ENCODE assay signal across 8 cellular contexts in genomic region chr3:48694610-48695051, GRCh38. TPM values are rescaled to one million over a fixed set of nuclear protein-coding genes. Genes with fewer than 3 reads are reported as not detected.
DNase-seq lines count a peak whose midpoint lies in the region; ATAC-seq and TF ChIP-seq lines count a peak whose summit lies in the region.

No MANE protein-coding gene starts in this region.

- peaks cover 23 to 25% of the 10 kb centered on the region in 2 experiments for H3K4me1 Mint-ChIP-seq in H9

- H4K20me1 ChIP-seq in H9 (ENCODE audit: control insufficient read depth, insufficient read depth, insufficient read length): peaks cover 2% of the 10 kb centered on the region

- H3K79me1 ChIP-seq in H9 (ENCODE audit: insufficient read depth, low read depth, low read length, poor library complexity, severe bottlenecking): peaks cover 9% of the 10 kb centered on the region

- peaks cover 19 to 68% (median 45%) of the 10 kb centered on the region in 4 donors for H3K36me3 ChIP-seq in sigmoid colon

- H2AK5ac ChIP-seq in H9 (ENCODE audit: insufficient read length, low read length): no peak overlapping the region

- peak overlapping the region; percentile 23 for H3K18ac ChIP-seq in H9 (ENCODE audit: insufficient read length, low read depth, low read length)

- TF ChIP-seq CTCF in H9 (conservative IDR thresholded peaks at IDR 0.05) (no peak), sigmoid colon (IDR thresholded peaks at IDR 0.05) (no peak)

- no peak overlapping the region for H2BK12ac ChIP-seq in H9 (ENCODE audit: insufficient read length, low read depth, low read length)

- H2BK20ac ChIP-seq in H9 (ENCODE audit: low read depth, low read length, poor library complexity, severe bottlenecking): no peak overlapping the region

- DNase-seq in H9: no peak
- DNase-seq in anterior cingulate cortex (lab: John Stamatoyannopoulos, UW): peak in 52 of 58 donors; percentile 19 to 85 (median 58)
- peak; percentile 87 for DNase-seq in hepatic stellate cell (ENCODE audit: low spot score)
- peak; percentile 96 for DNase-seq in sigmoid colon
- no peak for DNase-seq in NCI-H2107 (lab: John Stamatoyannopoulos, UW)

- peak overlapping the region; percentile 19 to 41 (median 36) for H3K4me3 ChIP-seq in sigmoid colon

- no peak overlapping the region for H2AFZ ChIP-seq in H9 (ENCODE audit: low read length)

- H3T11ph ChIP-seq in H9 (ENCODE audit: low read length): no peak overlapping the region

- H3K27me3 ChIP-seq in H9 (ENCODE audit: insufficient read depth, low read length): no peaks in the 10 kb centered on the region
- H3K27me3 ChIP-seq in sigmoid colon: no peaks in the 10 kb centered on the region

- H3K36me3 Mint-ChIP-seq in H9 (ENCODE audit: insufficient read depth in 1 of 3, low read depth in 3 of 3): peaks cover 55 to 80% (median 68%) of the 10 kb centered on the region in 3 experiments

- H4K91ac ChIP-seq in H9 (ENCODE audit: insufficient read length, low read depth, low read length): peak overlapping the region; percentile 27

- H3K4me1 ChIP-seq in H9 (ENCODE audit: insufficient read depth, low read length) (no peaks in the 10 kb centered on the region; the same call in 1 of the 2 replicates), sigmoid colon (peaks cover 0 to 42% (median 27%) of the 10 kb centered on the region in 4 donors)

- TF ChIP-seq POLR2A in sigmoid colon (IDR thresholded peaks at IDR 0.05): no peak

- no peak overlapping the region for H3K56ac ChIP-seq in H9 (ENCODE audit: insufficient read length, low read depth, low read length)

- no peak overlapping the region for H3K14ac ChIP-seq in H9 (ENCODE audit: insufficient read depth, low read length)

- H3K9me3 ChIP-seq in H9 (ENCODE audit: control insufficient read depth, low read depth, low read length) (no peaks in the 10 kb centered on the region), sigmoid colon (no peaks in the 10 kb centered on the region)

- WGBS in H9 (ENCODE audit: extremely low coverage, insufficient read length, low lambda C conversion rate): no CpG with 5 or more reads among the region's 6 CpGs
- 65 to 71% methylated on average over 6 of the region's 6 CpGs for WGBS in sigmoid colon, 2 donors

- no peak overlapping the region for H4K5ac ChIP-seq in H9 (ENCODE audit: insufficient read length, low read depth, low read length)

- ATAC-seq in HG02610 (IDR thresholded peaks at IDR 0.05; ENCODE audit: unreplicated experiment) (no peak), GM21529 (IDR thresholded peaks at IDR 0.05; ENCODE audit: unreplicated experiment) (no peak), HG03432 (IDR thresholded peaks at IDR 0.05; ENCODE audit: unreplicated experiment) (no peak)

- no peak overlapping the region for H3K9ac ChIP-seq in H9 (ENCODE audit: extremely low read depth, insufficient read length, low read length)

- no peaks in the 10 kb centered on the region for H3K23me2 ChIP-seq in H9 (ENCODE audit: insufficient read length, low read depth, low read length, poor library complexity, severe bottlenecking)

- no peak overlapping the region for H2BK5ac ChIP-seq in H9 (ENCODE audit: insufficient read length, low read length)

- intact Hi-C loops in sigmoid colon (cut with DNase I): no loop called here

- no peak overlapping the region for H2BK120ac ChIP-seq in H9 (ENCODE audit: low read depth, low read length, poor library complexity, severe bottlenecking)

- peak overlapping the region; percentile 25 to 53; a peak in 2 of 5 replicates for H3K4me3 Mint-ChIP-seq in H9

- H3K79me2 ChIP-seq in H9 (ENCODE audit: insufficient read depth, low read length): peaks cover 14% of the 10 kb centered on the region; the same call in 1 of the 2 replicates

- no peaks in the 10 kb centered on the region for H3K27me3 Mint-ChIP-seq in H9 (ENCODE audit: low read depth)

- H3K9me3 Mint-ChIP-seq in H9: no peaks in the 10 kb centered on the region

- no peak overlapping the region for H3K27ac ChIP-seq in H9 (ENCODE audit: insufficient read length, low read depth, low read length)
- peak overlapping the region; percentile 78 to 89 (median 82) for H3K27ac ChIP-seq in sigmoid colon

- no peak overlapping the region for H3K4me2 ChIP-seq in H9 (ENCODE audit: insufficient read depth, insufficient read length, low read length)

- no peak overlapping the region for H4K8ac ChIP-seq in H9 (replicated peaks; ENCODE audit: insufficient read length, low read depth, low read length)

- no peak overlapping the region for H3K23ac ChIP-seq in H9 (ENCODE audit: insufficient read length, low read depth, low read length)

- H3K4ac ChIP-seq in H9 (ENCODE audit: low read depth, low read length): peak overlapping the region; percentile 5; the same call in 1 of the 2 replicates

- no peak overlapping the region for H2BK15ac ChIP-seq in H9 (ENCODE audit: low read depth, low read length)

- TF ChIP-seq EP300 in sigmoid colon (IDR thresholded peaks at IDR 0.05): no peak

- H3K27ac Mint-ChIP-seq in H9: peak overlapping the region; percentile 93 to 97 (median 96)

RNA-seq across cellular contexts. Expression of gene NCKIPSD, which starts 8.9 kb away (rescaled TPM):
- total RNA-seq in H9 (2021): 38.3 and 46.0 TPM in 2 replicates
- total RNA-seq in sigmoid colon: 10 to 100 TPM in 3 of 4 donors, 1 to 10 TPM in 1; 7.7 to 29.3 (median 22.8) TPM
- 10 to 100 TPM; 10.2 to 17.7 (median 14.3) TPM for polyA plus RNA-seq in sigmoid colon

RNA-seq across cellular contexts. Expression of gene IP6K2, which starts 22.4 kb away (rescaled TPM):
- total RNA-seq in H9 (2021) (94.7 and 96.5 TPM in 2 replicates), sigmoid colon (100 to 1,000 TPM in 1 of 4 donors, 10 to 100 TPM in 3; 39.0 to 109 (median 58.7) TPM)
- polyA plus RNA-seq in sigmoid colon: 100 to 1,000 TPM in 1 of 3 donors, 10 to 100 TPM in 2; 77.9 to 142 (median 97.2) TPM

RNA-seq across cellular contexts. Expression of gene CELSR3, which starts 31.9 kb away (rescaled TPM):
- total RNA-seq in H9 (2021): 23.5 and 23.9 TPM in 2 replicates
- 1 to 10 TPM in 2 of 4 donors, under 1 TPM in 2; 0.33 to 1.4 (median 0.72) TPM for total RNA-seq in sigmoid colon
- 1 to 10 TPM in 1 of 3 donors, under 1 TPM in 2; under 0.01 to 2.5 (median under 0.01) TPM for polyA plus RNA-seq in sigmoid colon

RNA-seq across cellular contexts. Expression of gene SLC26A6, which starts 59.4 kb away (rescaled TPM):
- total RNA-seq in H9 (2021) (56.7 and 61.3 TPM in 2 replicates), sigmoid colon (10 to 100 TPM in 3 of 4 donors, 1 to 10 TPM in 1; 6.4 to 33.0 (median 17.0) TPM)
- polyA plus RNA-seq in sigmoid colon: 10 to 100 TPM in 1 of 3 donors, 1 to 10 TPM in 2; 9.0 to 70.8 (median 9.7) TPM

Comparison
In these comparisons a context has a peak if more than half of its experiments do, and no peak if none do; other contexts are left out.
1. DNase-seq: peak in anterior cingulate cortex (52 of 58), hepatic stellate cell (single experiment) and sigmoid colon (single experiment); none in H9 (single experiment) and NCI-H2107 (single experiment).
2. RNA of gene CELSR3, which starts 31.9 kb away (total RNA-seq): 23.5 to 23.9 TPM in H9; 0.33 to 1.4 TPM in sigmoid colon; every median in the first group is over 10 times any median in the second.